Comparison of ENCODE assay signal across 1 cellular context in genomic region chr5:115551415-115551814, GRCh38.
TF ChIP-seq lines count a peak whose summit lies in the region.

No MANE protein-coding gene starts in this region.

TF ChIP-seq in K562, 482 proteins besides CTCF, POLR2A, EP300 and RAD21:
- TF ChIP-seq CBX8 (IDR thresholded peaks at IDR 0.05; ENCODE audit: borderline replicate concordance, extremely low read depth, low read depth, low read length, poor library complexity, severe bottlenecking) (no peak), CTBP1 (IDR thresholded peaks at IDR 0.05; ENCODE audit: borderline replicate concordance) (peak; percentile 69; the same call in 1 of the 2 replicates), ZNF175 (CRISPR knock-in tag; IDR thresholded peaks at IDR 0.05; ENCODE audit: low read depth) (no peak), ZNF140 (CRISPR knock-in tag; IDR thresholded peaks at IDR 0.05) (no peak), NCOA4 (IDR thresholded peaks at IDR 0.05; ENCODE audit: partially characterized antibody) (no peak), MTF1 (CRISPR knock-in tag; IDR thresholded peaks at IDR 0.05; ENCODE audit: borderline replicate concordance) (no peak), CBFA2T3 (IDR thresholded peaks at IDR 0.05) (peak; percentile 58), JUND (IDR thresholded peaks at IDR 0.05; ENCODE audit: borderline replicate concordance, low read depth, low read length) (peak; percentile 15; the same call in 1 of the 2 replicates), JUND (tag; IDR thresholded peaks at IDR 0.05; ENCODE audit: borderline replicate concordance, low read depth, low read length) (peak; percentile 43; the same call in 1 of the 3 replicates), ZNF143 (CRISPR knock-in tag; IDR thresholded peaks at IDR 0.05) (no peak), BMI1 (IDR thresholded peaks at IDR 0.05; ENCODE audit: low read length) (no peak), SPI1 (IDR thresholded peaks at IDR 0.05; ENCODE audit: borderline replicate concordance, low read depth, low read length) (no peak), RCOR1 (IDR thresholded peaks at IDR 0.05; ENCODE audit: borderline replicate concordance in 1 of 2, low read depth in 2 of 2, low read length in 2 of 2) (no peak), CHD7 (IDR thresholded peaks at IDR 0.05; ENCODE audit: low read depth, low read length) (no peak), CBFA2T2 (conservative IDR thresholded peaks at IDR 0.05) (peak; percentile 36; the same call in 1 of the 2 replicates), SMAD4 (CRISPR knock-in tag; conservative IDR thresholded peaks at IDR 0.05) (no peak), FOSL1 (tag; conservative IDR thresholded peaks at IDR 0.05) (peak; percentile 47; the same call in 1 of the 2 replicates), ZNF282 (CRISPR knock-in tag; IDR thresholded peaks at IDR 0.05) (no peak), TCF3 (CRISPR knock-in tag; IDR thresholded peaks at IDR 0.05) (peak; percentile 23; the same call in 1 of the 2 replicates)
- TF ChIP-seq, protein P1, sequence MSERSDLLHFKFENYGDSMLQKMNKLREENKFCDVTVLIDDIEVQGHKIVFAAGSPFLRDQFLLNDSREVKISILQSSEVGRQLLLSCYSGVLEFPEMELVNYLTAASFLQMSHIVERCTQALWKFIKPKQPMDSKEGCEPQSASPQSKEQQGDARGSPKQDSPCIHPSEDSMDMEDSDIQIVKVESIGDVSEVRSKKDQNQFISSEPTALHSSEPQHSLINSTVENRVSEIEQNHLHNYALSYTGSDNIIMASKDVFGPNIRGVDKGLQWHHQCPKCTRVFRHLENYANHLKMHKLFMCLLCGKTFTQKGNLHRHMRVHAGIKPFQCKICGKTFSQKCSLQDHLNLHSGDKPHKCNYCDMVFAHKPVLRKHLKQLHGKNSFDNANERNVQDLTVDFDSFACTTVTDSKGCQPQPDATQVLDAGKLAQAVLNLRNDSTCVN (CRISPR knock-in tag; IDR thresholded peaks at IDR 0.05), result no peak
- TF ChIP-seq, protein P2, sequence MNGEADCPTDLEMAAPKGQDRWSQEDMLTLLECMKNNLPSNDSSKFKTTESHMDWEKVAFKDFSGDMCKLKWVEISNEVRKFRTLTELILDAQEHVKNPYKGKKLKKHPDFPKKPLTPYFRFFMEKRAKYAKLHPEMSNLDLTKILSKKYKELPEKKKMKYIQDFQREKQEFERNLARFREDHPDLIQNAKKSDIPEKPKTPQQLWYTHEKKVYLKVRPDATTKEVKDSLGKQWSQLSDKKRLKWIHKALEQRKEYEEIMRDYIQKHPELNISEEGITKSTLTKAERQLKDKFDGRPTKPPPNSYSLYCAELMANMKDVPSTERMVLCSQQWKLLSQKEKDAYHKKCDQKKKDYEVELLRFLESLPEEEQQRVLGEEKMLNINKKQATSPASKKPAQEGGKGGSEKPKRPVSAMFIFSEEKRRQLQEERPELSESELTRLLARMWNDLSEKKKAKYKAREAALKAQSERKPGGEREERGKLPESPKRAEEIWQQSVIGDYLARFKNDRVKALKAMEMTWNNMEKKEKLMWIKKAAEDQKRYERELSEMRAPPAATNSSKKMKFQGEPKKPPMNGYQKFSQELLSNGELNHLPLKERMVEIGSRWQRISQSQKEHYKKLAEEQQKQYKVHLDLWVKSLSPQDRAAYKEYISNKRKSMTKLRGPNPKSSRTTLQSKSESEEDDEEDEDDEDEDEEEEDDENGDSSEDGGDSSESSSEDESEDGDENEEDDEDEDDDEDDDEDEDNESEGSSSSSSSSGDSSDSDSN (IDR thresholded peaks at IDR 0.05; ENCODE audit: borderline replicate concordance in 1 of 2, low read depth in 2 of 2, low read length in 2 of 2), result no peak
- TF ChIP-seq, protein P3, sequence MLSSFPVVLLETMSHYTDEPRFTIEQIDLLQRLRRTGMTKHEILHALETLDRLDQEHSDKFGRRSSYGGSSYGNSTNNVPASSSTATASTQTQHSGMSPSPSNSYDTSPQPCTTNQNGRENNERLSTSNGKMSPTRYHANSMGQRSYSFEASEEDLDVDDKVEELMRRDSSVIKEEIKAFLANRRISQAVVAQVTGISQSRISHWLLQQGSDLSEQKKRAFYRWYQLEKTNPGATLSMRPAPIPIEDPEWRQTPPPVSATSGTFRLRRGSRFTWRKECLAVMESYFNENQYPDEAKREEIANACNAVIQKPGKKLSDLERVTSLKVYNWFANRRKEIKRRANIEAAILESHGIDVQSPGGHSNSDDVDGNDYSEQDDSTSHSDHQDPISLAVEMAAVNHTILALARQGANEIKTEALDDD (IDR thresholded peaks at IDR 0.05), result peak; percentile 62; the same call in 1 of the 2 replicates
- TF ChIP-seq, protein P4, sequence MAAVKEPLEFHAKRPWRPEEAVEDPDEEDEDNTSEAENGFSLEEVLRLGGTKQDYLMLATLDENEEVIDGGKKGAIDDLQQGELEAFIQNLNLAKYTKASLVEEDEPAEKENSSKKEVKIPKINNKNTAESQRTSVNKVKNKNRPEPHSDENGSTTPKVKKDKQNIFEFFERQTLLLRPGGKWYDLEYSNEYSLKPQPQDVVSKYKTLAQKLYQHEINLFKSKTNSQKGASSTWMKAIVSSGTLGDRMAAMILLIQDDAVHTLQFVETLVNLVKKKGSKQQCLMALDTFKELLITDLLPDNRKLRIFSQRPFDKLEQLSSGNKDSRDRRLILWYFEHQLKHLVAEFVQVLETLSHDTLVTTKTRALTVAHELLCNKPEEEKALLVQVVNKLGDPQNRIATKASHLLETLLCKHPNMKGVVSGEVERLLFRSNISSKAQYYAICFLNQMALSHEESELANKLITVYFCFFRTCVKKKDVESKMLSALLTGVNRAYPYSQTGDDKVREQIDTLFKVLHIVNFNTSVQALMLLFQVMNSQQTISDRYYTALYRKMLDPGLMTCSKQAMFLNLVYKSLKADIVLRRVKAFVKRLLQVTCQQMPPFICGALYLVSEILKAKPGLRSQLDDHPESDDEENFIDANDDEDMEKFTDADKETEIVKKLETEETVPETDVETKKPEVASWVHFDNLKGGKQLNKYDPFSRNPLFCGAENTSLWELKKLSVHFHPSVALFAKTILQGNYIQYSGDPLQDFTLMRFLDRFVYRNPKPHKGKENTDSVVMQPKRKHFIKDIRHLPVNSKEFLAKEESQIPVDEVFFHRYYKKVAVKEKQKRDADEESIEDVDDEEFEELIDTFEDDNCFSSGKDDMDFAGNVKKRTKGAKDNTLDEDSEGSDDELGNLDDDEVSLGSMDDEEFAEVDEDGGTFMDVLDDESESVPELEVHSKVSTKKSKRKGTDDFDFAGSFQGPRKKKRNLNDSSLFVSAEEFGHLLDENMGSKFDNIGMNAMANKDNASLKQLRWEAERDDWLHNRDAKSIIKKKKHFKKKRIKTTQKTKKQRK (IDR thresholded peaks at IDR 0.05; ENCODE audit: borderline replicate concordance, low read depth, low read length), result no peak
